Comparison of ENCODE assay signal across 8 cellular contexts in the genomic region with DNA sequence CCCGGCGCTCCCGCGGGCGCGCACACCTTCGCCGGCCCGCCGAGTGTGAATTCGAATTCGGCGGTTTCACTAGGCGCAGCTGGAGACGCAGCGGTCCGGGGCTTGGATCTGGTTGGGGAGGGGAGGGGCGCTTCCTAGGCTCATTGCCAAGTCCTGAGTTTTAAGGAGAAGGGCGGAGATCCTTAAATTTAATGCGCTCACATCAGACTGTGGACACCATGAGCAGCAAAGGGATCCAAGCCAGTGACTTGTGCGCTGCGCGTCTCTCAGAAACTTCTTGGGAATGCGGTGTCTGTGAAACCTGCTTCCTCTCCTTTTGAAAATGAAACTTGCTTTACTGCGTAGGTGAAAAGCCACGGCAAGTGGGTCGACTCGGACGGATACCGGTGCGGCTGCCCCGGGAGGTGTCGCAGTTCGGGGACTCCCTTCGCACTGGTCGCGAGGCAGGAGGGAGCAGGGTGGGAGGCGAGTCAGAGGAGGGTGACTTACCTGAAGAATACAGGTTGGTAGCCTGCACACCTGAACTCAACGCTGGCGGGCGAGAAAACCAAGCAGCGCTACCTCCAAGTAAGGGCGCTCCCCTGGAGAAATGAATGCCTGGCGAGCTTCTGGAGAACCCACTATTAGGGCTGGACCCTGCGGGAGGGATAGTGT. TPM values are rescaled to one million over a fixed set of nuclear protein-coding genes. Genes with fewer than 3 reads are reported as not detected.
DNase-seq lines count a peak whose midpoint lies in the region; ATAC-seq lines count a peak whose summit lies in the region.

No MANE protein-coding gene starts in this region.

- peak; percentile 2 for DNase-seq in Caki2 (ENCODE audit: low read depth)
- DNase-seq in activated CD4-positive, alpha-beta T cell treated with anti-CD3 and anti-CD28 coated beads for 24 hours (ENCODE audit: low read depth in 2 of 2) = peak; percentile 19 to 24
- peak; percentile 18 for DNase-seq in dedifferentiated amniotic fluid mesenchymal stem cell (ENCODE audit: extremely low spot score)
- peak; percentile 23 to 33 for DNase-seq in lung microvascular endothelial cell (ENCODE audit: low read depth in 2 of 2)
- DNase-seq in stimulated activated CD8-positive, alpha-beta memory T cell treated with anti-CD3 and anti-CD28 coated beads, Interleukin-15, amount 100 ng/mL, for 24 hours (ENCODE audit: low read depth) = peak; percentile 23

- in situ Hi-C loops in Caki2 (cut with HindIII; ENCODE audit: low pct_unique_long_range_greater_than_20kb, low sequenced_read_pairs) = no loop called here

- ATAC-seq in HG03139 (IDR thresholded peaks at IDR 0.05; ENCODE audit: unreplicated experiment) = peak; percentile 13
- ATAC-seq in GM19328 (IDR thresholded peaks at IDR 0.05; ENCODE audit: unreplicated experiment) = no peak
- ATAC-seq in HG02759 (IDR thresholded peaks at IDR 0.05; ENCODE audit: unreplicated experiment) = no peak

RNA-seq across cellular contexts. Expression of gene TENT5C, which starts 0.9 kb away (rescaled TPM):
- total RNA-seq in Caki2 (2014; rRNA removed; shearing (Covaris generic); ENCODE audit: low replicate concordance) = 0.07 TPM in 1 of 2 replicates, not detected in the other
- total RNA-seq in lung microvascular endothelial cell = 0.65 and 0.79 TPM in 2 replicates
